In the genomic region with DNA sequence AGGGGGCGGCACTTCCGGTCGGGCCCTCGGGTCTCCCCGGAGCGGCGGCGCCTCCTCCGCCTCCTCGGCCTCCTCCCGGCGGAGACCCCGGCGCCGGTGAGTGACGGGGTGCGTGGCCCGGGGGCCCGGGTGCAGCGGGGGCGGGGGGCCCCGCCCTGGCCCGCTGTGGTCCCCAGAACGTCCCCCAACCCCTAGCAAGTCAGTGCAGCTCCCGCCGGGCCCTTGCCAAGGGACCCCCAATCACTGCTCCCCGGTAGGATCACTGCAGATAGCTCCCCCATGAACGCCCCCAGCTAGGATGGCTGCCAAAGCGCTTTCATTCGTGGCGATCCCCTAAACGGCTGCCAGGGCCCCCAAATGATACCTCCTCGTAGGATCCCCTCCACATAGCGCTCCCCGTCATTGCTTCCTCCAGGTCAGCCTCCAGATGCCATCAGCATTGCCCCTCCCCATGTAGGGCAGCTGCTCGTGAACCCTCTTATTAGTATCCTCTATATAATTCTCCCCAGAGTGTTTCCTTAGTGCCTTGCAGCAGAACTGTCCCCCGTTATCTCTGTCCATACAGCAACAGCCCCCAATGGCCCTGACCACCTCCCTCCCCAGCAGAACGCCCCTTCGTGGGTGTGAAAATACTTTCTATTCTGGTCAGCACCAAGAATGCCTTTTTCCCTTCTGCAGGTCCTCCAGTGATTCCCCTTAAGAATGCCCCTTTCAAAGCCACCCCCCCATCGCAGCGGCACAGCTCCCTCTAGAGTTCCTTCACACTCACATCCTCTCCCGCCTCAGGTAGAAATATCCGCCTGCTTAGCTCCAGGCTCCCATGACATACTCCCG, we compare ENCODE assay signal across 1 cellular context.
TF ChIP-seq lines count a peak whose summit lies in the region.

TSS of gene ZNF865 (plus strand) at position 11 of the 834 bp plus-strand sequence. CDS start 7,972 bp downstream, outside the sequence.

TF ChIP-seq in HepG2, 621 proteins besides CTCF, POLR2A, EP300 and RAD21 (continued from another document and continues in another):
- TF ChIP-seq ZNF513 (CRISPR knock-in tag; conservative IDR thresholded peaks at IDR 0.05) (no peak), TOPORS (CRISPR knock-in tag; IDR thresholded peaks at IDR 0.05) (no peak), GABPA (IDR thresholded peaks at IDR 0.05; ENCODE audit: low read depth, low read length) (no peak), GABPA (CRISPR knock-in tag; IDR thresholded peaks at IDR 0.05; ENCODE audit: low read depth) (peak; percentile 57), HMGA1 (CRISPR knock-in tag; conservative IDR thresholded peaks at IDR 0.05) (no peak), ZFY (CRISPR knock-in tag; IDR thresholded peaks at IDR 0.05) (peak; percentile 59), MYC (CRISPR knock-in tag; IDR thresholded peaks at IDR 0.05; ENCODE audit: borderline replicate concordance) (0 out of 2 replicates have a peak, but pooled peaks have one; percentile 4), ZNF44 (CRISPR knock-in tag; IDR thresholded peaks at IDR 0.05) (0 out of 2 replicates have a peak, but pooled peaks have one; percentile 28), DNMT1 (CRISPR knock-in tag; IDR thresholded peaks at IDR 0.05) (0 out of 2 replicates have a peak, but pooled peaks have one; percentile 58), GABPB1 (CRISPR knock-in tag; IDR thresholded peaks at IDR 0.05) (peak; percentile 46), HOXA5 (CRISPR knock-in tag; IDR thresholded peaks at IDR 0.05) (no peak), HDAC1 (CRISPR knock-in tag; IDR thresholded peaks at IDR 0.05) (no peak), FOXP1 (IDR thresholded peaks at IDR 0.05) (no peak), FOXP1 (CRISPR knock-in tag; IDR thresholded peaks at IDR 0.05) (no peak), TEAD3 (CRISPR knock-in tag; optimal IDR thresholded peaks at IDR 0.05; ENCODE audit: borderline replicate concordance) (peak; percentile 34), PPARG (CRISPR knock-in tag; conservative IDR thresholded peaks at IDR 0.05) (no peak), CREB1 (IDR thresholded peaks at IDR 0.05) (no peak), CREB1 (CRISPR knock-in tag; IDR thresholded peaks at IDR 0.05) (0 out of 2 replicates have a peak, but pooled peaks have one; percentile 16), IRF9 (CRISPR knock-in tag; IDR thresholded peaks at IDR 0.05; ENCODE audit: borderline replicate concordance) (0 out of 2 replicates have a peak, but pooled peaks have one; percentile 42), ZMAT5 (CRISPR knock-in tag; IDR thresholded peaks at IDR 0.05; ENCODE audit: borderline replicate concordance, low read depth) (no peak), ZNF672 (CRISPR knock-in tag; IDR thresholded peaks at IDR 0.05) (no peak), FOSL2 (CRISPR knock-in tag; IDR thresholded peaks at IDR 0.05) (no peak; the same call in none of the 2 replicates), DR1 (CRISPR knock-in tag; IDR thresholded peaks at IDR 0.05) (no peak), ZNF576 (CRISPR knock-in tag; IDR thresholded peaks at IDR 0.05) (no peak), ZBTB33 (CRISPR knock-in tag; IDR thresholded peaks at IDR 0.05) (0 out of 2 replicates have a peak, but pooled peaks have one; percentile 16), KDM5B (CRISPR knock-in tag; IDR thresholded peaks at IDR 0.05; ENCODE audit: borderline replicate concordance) (peak; percentile 35; the same call in 1 of the 2 replicates), ZNF264 (CRISPR knock-in tag; IDR thresholded peaks at IDR 0.05) (no peak), ARID4A (CRISPR knock-in tag; IDR thresholded peaks at IDR 0.05; ENCODE audit: borderline replicate concordance) (0 out of 2 replicates have a peak, but pooled peaks have one; percentile 10), MXI1 (IDR thresholded peaks at IDR 0.05; ENCODE audit: borderline replicate concordance, low read depth, low read length) (no peak)
- TF ChIP-seq, protein P1, sequence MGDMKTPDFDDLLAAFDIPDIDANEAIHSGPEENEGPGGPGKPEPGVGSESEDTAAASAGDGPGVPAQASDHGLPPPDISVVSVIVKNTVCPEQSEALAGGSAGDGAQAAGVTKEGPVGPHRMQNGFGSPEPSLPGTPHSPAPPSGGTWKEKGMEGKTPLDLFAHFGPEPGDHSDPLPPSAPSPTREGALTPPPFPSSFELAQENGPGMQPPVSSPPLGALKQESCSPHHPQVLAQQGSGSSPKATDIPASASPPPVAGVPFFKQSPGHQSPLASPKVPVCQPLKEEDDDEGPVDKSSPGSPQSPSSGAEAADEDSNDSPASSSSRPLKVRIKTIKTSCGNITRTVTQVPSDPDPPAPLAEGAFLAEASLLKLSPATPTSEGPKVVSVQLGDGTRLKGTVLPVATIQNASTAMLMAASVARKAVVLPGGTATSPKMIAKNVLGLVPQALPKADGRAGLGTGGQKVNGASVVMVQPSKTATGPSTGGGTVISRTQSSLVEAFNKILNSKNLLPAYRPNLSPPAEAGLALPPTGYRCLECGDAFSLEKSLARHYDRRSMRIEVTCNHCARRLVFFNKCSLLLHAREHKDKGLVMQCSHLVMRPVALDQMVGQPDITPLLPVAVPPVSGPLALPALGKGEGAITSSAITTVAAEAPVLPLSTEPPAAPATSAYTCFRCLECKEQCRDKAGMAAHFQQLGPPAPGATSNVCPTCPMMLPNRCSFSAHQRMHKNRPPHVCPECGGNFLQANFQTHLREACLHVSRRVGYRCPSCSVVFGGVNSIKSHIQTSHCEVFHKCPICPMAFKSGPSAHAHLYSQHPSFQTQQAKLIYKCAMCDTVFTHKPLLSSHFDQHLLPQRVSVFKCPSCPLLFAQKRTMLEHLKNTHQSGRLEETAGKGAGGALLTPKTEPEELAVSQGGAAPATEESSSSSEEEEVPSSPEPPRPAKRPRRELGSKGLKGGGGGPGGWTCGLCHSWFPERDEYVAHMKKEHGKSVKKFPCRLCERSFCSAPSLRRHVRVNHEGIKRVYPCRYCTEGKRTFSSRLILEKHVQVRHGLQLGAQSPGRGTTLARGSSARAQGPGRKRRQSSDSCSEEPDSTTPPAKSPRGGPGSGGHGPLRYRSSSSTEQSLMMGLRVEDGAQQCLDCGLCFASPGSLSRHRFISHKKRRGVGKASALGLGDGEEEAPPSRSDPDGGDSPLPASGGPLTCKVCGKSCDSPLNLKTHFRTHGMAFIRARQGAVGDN (CRISPR knock-in tag; IDR thresholded peaks at IDR 0.05) = peak; percentile 0; the same call in 1 of the 2 replicates
- TF ChIP-seq, protein P2, sequence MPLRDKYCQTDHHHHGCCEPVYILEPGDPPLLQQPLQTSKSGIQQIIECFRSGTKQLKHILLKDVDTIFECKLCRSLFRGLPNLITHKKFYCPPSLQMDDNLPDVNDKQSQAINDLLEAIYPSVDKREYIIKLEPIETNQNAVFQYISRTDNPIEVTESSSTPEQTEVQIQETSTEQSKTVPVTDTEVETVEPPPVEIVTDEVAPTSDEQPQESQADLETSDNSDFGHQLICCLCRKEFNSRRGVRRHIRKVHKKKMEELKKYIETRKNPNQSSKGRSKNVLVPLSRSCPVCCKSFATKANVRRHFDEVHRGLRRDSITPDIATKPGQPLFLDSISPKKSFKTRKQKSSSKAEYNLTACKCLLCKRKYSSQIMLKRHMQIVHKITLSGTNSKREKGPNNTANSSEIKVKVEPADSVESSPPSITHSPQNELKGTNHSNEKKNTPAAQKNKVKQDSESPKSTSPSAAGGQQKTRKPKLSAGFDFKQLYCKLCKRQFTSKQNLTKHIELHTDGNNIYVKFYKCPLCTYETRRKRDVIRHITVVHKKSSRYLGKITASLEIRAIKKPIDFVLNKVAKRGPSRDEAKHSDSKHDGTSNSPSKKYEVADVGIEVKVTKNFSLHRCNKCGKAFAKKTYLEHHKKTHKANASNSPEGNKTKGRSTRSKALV (CRISPR knock-in tag; IDR thresholded peaks at IDR 0.05) = no peak
- TF ChIP-seq, protein P3, sequence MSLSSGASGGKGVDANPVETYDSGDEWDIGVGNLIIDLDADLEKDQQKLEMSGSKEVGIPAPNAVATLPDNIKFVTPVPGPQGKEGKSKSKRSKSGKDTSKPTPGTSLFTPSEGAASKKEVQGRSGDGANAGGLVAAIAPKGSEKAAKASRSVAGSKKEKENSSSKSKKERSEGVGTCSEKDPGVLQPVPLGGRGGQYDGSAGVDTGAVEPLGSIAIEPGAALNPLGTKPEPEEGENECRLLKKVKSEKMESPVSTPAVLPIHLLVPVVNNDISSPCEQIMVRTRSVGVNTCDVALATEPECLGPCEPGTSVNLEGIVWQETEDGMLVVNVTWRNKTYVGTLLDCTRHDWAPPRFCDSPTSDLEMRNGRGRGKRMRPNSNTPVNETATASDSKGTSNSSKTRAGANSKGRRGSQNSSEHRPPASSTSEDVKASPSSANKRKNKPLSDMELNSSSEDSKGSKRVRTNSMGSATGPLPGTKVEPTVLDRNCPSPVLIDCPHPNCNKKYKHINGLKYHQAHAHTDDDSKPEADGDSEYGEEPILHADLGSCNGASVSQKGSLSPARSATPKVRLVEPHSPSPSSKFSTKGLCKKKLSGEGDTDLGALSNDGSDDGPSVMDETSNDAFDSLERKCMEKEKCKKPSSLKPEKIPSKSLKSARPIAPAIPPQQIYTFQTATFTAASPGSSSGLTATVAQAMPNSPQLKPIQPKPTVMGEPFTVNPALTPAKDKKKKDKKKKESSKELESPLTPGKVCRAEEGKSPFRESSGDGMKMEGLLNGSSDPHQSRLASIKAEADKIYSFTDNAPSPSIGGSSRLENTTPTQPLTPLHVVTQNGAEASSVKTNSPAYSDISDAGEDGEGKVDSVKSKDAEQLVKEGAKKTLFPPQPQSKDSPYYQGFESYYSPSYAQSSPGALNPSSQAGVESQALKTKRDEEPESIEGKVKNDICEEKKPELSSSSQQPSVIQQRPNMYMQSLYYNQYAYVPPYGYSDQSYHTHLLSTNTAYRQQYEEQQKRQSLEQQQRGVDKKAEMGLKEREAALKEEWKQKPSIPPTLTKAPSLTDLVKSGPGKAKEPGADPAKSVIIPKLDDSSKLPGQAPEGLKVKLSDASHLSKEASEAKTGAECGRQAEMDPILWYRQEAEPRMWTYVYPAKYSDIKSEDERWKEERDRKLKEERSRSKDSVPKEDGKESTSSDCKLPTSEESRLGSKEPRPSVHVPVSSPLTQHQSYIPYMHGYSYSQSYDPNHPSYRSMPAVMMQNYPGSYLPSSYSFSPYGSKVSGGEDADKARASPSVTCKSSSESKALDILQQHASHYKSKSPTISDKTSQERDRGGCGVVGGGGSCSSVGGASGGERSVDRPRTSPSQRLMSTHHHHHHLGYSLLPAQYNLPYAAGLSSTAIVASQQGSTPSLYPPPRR (CRISPR knock-in tag; IDR thresholded peaks at IDR 0.05; ENCODE audit: borderline replicate concordance) = no peak
